In genomic region chr15:42832577-42832976, GRCh38 we compare ENCODE assay signal across 14 cellular contexts.
DNase-seq lines count a peak whose midpoint lies in the region; ATAC-seq, FAIRE-seq and TF ChIP-seq lines count a peak whose summit lies in the region.
"Had no signal": no experiment of that assay in that cellular context is flagged by ENCODE, and none has a peak within 500 bp of the region (broad histone marks: within the 10 kb centered on the region; RNA-seq: fewer than 3 reads in every experiment).

No MANE protein-coding gene starts in this region.

- no peak overlapping the region for H2BK20ac ChIP-seq in IMR-90 (ENCODE audit: low read depth, low read length)

- H2AK9ac ChIP-seq in IMR-90 (replicated peaks; ENCODE audit: low read depth, low read length, poor library complexity): no peak overlapping the region

- no peak overlapping the region for H2AK5ac ChIP-seq in IMR-90 (ENCODE audit: low read depth, low read length)

- H3K4me2 ChIP-seq in IMR-90 (ENCODE audit: low read depth, low read length): no peak overlapping the region

- BruUV-seq in IMR-90 (replicated peaks; lab: Mats Ljungman, UMichigan): no TSS peak

- ATAC-seq in IMR-90 (ENCODE audit: low read depth) (peak; percentile 72), HG03045 (IDR thresholded peaks at IDR 0.05; ENCODE audit: unreplicated experiment) (no peak)
- ATAC-seq: activated CD8-positive, alpha-beta T cell treated with anti-CD3 and anti-CD28 coated beads for 36 hours; right cardiac atrium had no signal

- H3K79me1 ChIP-seq in IMR-90 (ENCODE audit: low read depth in 1 of 2, low read length in 2 of 2): 0 out of 4 replicates have a peak, but pooled peaks cover 0 to 4% of the 10 kb centered on the region in 2 experiments

- no peak overlapping the region for H4K8ac ChIP-seq in IMR-90 (ENCODE audit: low read depth in 2 of 2, low read length in 2 of 2)

- H4K5ac ChIP-seq in IMR-90 (ENCODE audit: low read depth, low read length): no peak overlapping the region

- intact Hi-C loops in IMR-90 (cut with micrococcal nuclease): no loop called here
- intact Hi-C loops in esophagus squamous epithelium (cut with DNase I): no loop called here

- H3K9ac ChIP-seq in IMR-90 (ENCODE audit: low read depth, low read length): no peak overlapping the region

- no peak for TF ChIP-seq RAD21 in IMR-90 (IDR thresholded peaks at IDR 0.05; ENCODE audit: low read length)

- no peaks in the 10 kb centered on the region for H3K4me1 ChIP-seq in IMR-90 (ENCODE audit: control insufficient read depth, insufficient read depth, low read length)
- H3K4me1 ChIP-seq in right atrium auricular region: no peaks in the 10 kb centered on the region
- H3K4me1 ChIP-seq in esophagus squamous epithelium: peaks cover 0 to 8% (median 0%) of the 10 kb centered on the region in 3 donors
- H3K4me1 ChIP-seq: thyroid gland had no signal

- H3K4ac ChIP-seq in IMR-90 (ENCODE audit: low read depth, low read length): no peak overlapping the region

- no peak overlapping the region for H3K27ac ChIP-seq in IMR-90 (ENCODE audit: insufficient read depth, low read length)
- H3K27ac ChIP-seq in right atrium auricular region: no peak overlapping the region
- H3K27ac ChIP-seq in esophagus squamous epithelium: no peak overlapping the region
- H3K27ac ChIP-seq: C4-2B, thyroid gland had no signal

- H2BK15ac ChIP-seq in IMR-90 (ENCODE audit: low read depth, low read length): no peak overlapping the region

- TF ChIP-seq POLR2A in IMR-90 (IDR thresholded peaks at IDR 0.05; ENCODE audit: low read depth, low read length) (no peak), esophagus squamous epithelium (IDR thresholded peaks at IDR 0.05) (no peak)

- POLR2A ChIA-PET in IMR-90 (lab: Charles Lee; ENCODE audit: unreplicated experiment): no interaction called here

- H3K18ac ChIP-seq in IMR-90 (ENCODE audit: low read depth, low read length): no peak overlapping the region

- H3K9me3 ChIP-seq in IMR-90 (ENCODE audit: control insufficient read depth, insufficient read depth, low read length): no peaks in the 10 kb centered on the region
- no peaks in the 10 kb centered on the region for H3K9me3 ChIP-seq in right atrium auricular region
- H3K9me3 ChIP-seq in esophagus squamous epithelium: no peaks in the 10 kb centered on the region
- H3K9me3 ChIP-seq: thyroid gland had no signal

- in situ Hi-C loops in IMR-90 (cut with MboI; ENCODE audit: low sequenced_read_pairs): no loop called here

- TF ChIP-seq CTCF in AG09309 (IDR thresholded peaks at IDR 0.05; ENCODE audit: control insufficient read depth, insufficient read depth, low read depth, low read length, missing control alignments) (no peak), IMR-90 (conservative IDR thresholded peaks at IDR 0.05; ENCODE audit: low read depth, low read length) (no peak), cardiac fibroblast (IDR thresholded peaks at IDR 0.05; ENCODE audit: low read depth, low read length) (no peak), right atrium auricular region (IDR thresholded peaks at IDR 0.05) (no peak), esophagus squamous epithelium (IDR thresholded peaks at IDR 0.05) (no peak)

- CTCF ChIA-PET in IMR-90 (lab: Yijun Ruan, JAX): no interaction called here

- H3K36me3 ChIP-seq in IMR-90 (ENCODE audit: control insufficient read depth, insufficient read depth, low read length): peaks cover 3% of the 10 kb centered on the region
- peaks cover 6% of the 10 kb centered on the region for H3K36me3 ChIP-seq in right atrium auricular region
- peaks cover 0 to 13% (median 0%) of the 10 kb centered on the region in 3 donors for H3K36me3 ChIP-seq in esophagus squamous epithelium
- H3K36me3 ChIP-seq: thyroid gland had no signal

- no peaks in the 10 kb centered on the region for H4K20me1 ChIP-seq in IMR-90 (ENCODE audit: insufficient read depth, low read length)

- H3K4me3 ChIP-seq in AG09309 (ENCODE audit: control insufficient read depth, low read depth, low read length) (no peak overlapping the region), IMR-90 (ENCODE audit: insufficient read depth, low read depth, low read length) (no peak overlapping the region), cardiac fibroblast (replicated peaks in 1 of 2; ENCODE audit: low read depth in 2 of 2, low read length in 2 of 2) (no peak overlapping the region), right atrium auricular region (no peak overlapping the region), esophagus squamous epithelium (no peak overlapping the region)
- H3K4me3 ChIP-seq: thyroid gland had no signal

- no CpG with 5 or more reads among the region's 5 CpGs for WGBS in IMR-90 (ENCODE audit: extremely low coverage in 2 of 2, insufficient read length in 1 of 2), 2 experiments
- WGBS in esophagus squamous epithelium, 2 donors: 45 to 67% methylated on average over 5 of the region's 5 CpGs

- no peak for FAIRE-seq in frontal cortex (lab: Jason Lieb, UNC)

- peak overlapping the region; percentile 62 for H2BK5ac ChIP-seq in IMR-90 (ENCODE audit: low read depth, low read length, poor library complexity, severe bottlenecking)

- no peak overlapping the region for H2AFZ ChIP-seq in IMR-90 (replicated peaks; ENCODE audit: low read length, poor library complexity)

- no peak overlapping the region for H3K23ac ChIP-seq in IMR-90 (ENCODE audit: low read depth, low read length)

- H2BK120ac ChIP-seq in IMR-90 (ENCODE audit: low read depth, low read length): no peak overlapping the region

- H3K56ac ChIP-seq in IMR-90 (ENCODE audit: extremely low read depth, insufficient read depth, low read length): no peak overlapping the region

- H3K27me3 ChIP-seq in IMR-90 (ENCODE audit: control insufficient read depth, insufficient read depth, low read length) (no peaks in the 10 kb centered on the region), right atrium auricular region (no peaks in the 10 kb centered on the region), esophagus squamous epithelium (no peaks in the 10 kb centered on the region)
- H3K27me3 ChIP-seq: thyroid gland had no signal

- DNase-seq in AG09309 (ENCODE audit: low read depth): peak; percentile 57
- peak; percentile 88 for DNase-seq in IMR-90
- peak; percentile 67 to 93 for DNase-seq in cardiac fibroblast (ENCODE audit: low read depth in 2 of 2)
- DNase-seq in lung microvascular endothelial cell (ENCODE audit: low read depth in 2 of 2): peak; percentile 11 to 73
- no peak for DNase-seq in right atrium auricular region (ENCODE audit: low spot score)
- no peak for DNase-seq in frontal cortex (ENCODE audit: low spot score in 2 of 2)
- DNase-seq in esophagus squamous epithelium (lab: John Stamatoyannopoulos, UW): no peak
- DNase-seq: activated CD8-positive, alpha-beta T cell treated with anti-CD3 and anti-CD28 coated beads for 36 hours; activated naive CD4-positive, alpha-beta T cell treated with anti-CD3 and anti-CD28 coated beads, Interleukin-2, amount 10 ng/mL, durations not matched to agents 7 days and 5 days; NCI-H1930; right cardiac atrium; thyroid gland had no signal

- H3K9me1 ChIP-seq in IMR-90 (ENCODE audit: insufficient read depth, low read length): 0 out of 2 replicates have a peak, but pooled peaks cover 3% of the 10 kb centered on the region

- dilution Hi-C loops in IMR-90 (cut with HindIII; ENCODE audit: low sequenced_read_pairs, unreplicated experiment): no loop called here

- no peak overlapping the region for H4K91ac ChIP-seq in IMR-90 (ENCODE audit: insufficient read depth, low read depth, low read length)

- no peak overlapping the region for H3K14ac ChIP-seq in IMR-90 (replicated peaks; ENCODE audit: low read depth, low read length)

TF ChIP-seq in IMR-90, 13 proteins besides CTCF, POLR2A, EP300 and RAD21:
- TF ChIP-seq CEBPB (IDR thresholded peaks at IDR 0.05; ENCODE audit: low read depth, low read length) (peak; percentile 87), FOS (IDR thresholded peaks at IDR 0.05; ENCODE audit: low read depth, low read length) (peak; percentile 32; the same call in 1 of the 2 replicates), BHLHE40 (IDR thresholded peaks at IDR 0.05; ENCODE audit: low read depth, low read length) (no peak)
TF ChIP-seq in IMR-90: peak in this region for 2.

Comparison
In these comparisons a context has a peak if more than half of its experiments do, and no peak if none do; other contexts are left out.
1. DNase-seq: peak in AG09309 (single experiment), IMR-90 (single experiment), cardiac fibroblast (2 of 2) and lung microvascular endothelial cell (2 of 2); none in right atrium auricular region (single experiment), frontal cortex (0 of 2) and esophagus squamous epithelium (single experiment).